In the genomic region with DNA sequence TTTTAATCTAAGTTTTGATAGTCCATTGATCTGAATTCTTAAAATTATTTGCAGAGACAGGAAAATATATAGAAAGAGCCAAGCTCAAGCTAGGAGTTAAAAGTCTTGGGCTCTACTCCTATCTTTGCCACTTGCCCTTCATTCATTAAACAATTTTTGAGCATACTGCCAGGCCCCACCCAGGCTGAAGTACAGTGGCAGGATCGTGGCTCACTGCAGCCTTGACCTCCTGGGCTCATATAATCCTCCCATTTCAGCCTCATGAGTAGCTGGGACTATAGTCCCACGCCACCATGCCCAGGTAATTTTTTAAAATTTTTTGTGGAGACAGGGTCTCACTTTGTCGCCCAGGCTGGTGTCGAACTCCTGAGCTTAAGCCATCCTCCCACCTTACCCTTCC, we compare ENCODE assay signal across 28 cellular contexts. TPM values are rescaled to one million over a fixed set of nuclear protein-coding genes. Genes with fewer than 3 reads are reported as not detected.
"Had no signal": no experiment of that assay in that cellular context is flagged by ENCODE, and none has a peak within 500 bp of the region (broad histone marks: within the 10 kb centered on the region; RNA-seq: fewer than 3 reads in every experiment).

No MANE protein-coding gene starts in this region.

- H3K4me3 Mint-ChIP-seq: naive thymus-derived CD4-positive, alpha-beta T cell; natural killer cell; nephron; neural progenitor cell; stimulated activated naive B cell treated with anti-CD40 and anti-IgM and Interleukin-4, amounts not matched to agents 10 μg/mL and 1 μg/mL and 100 μg/mL, for 72 hours; stimulated activated naive CD8-positive, alpha-beta T cell treated with anti-CD3 and anti-CD28 coated beads, Interleukin-15, amount 100 ng/mL, for 72 hours; type B pancreatic cell had no signal

- H3K27me3 Mint-ChIP-seq: naive thymus-derived CD4-positive, alpha-beta T cell; progenitor cell of endocrine pancreas; stimulated activated naive B cell treated with anti-CD40 and anti-IgM and Interleukin-4, amounts not matched to agents 10 μg/mL and 1 μg/mL and 100 μg/mL, for 72 hours; stimulated activated naive CD8-positive, alpha-beta T cell treated with anti-CD3 and anti-CD28 coated beads, Interleukin-15, amount 100 ng/mL, for 72 hours; type B pancreatic cell had no signal

- H3K9me3 ChIP-seq: pancreas, psoas muscle, right lobe of liver, sigmoid colon, spleen, suprapubic skin, testis, tibial artery, transverse colon, upper lobe of right lung, uterus had no signal

- H3K9me3 Mint-ChIP-seq: naive thymus-derived CD4-positive, alpha-beta T cell; natural killer cell; nephron; neural progenitor cell; stimulated activated naive B cell treated with anti-CD40 and anti-IgM and Interleukin-4, amounts not matched to agents 10 μg/mL and 1 μg/mL and 100 μg/mL, for 72 hours; stimulated activated naive CD8-positive, alpha-beta T cell treated with anti-CD3 and anti-CD28 coated beads, Interleukin-15, amount 100 ng/mL, for 72 hours; type B pancreatic cell had no signal

- H3K4me1 Mint-ChIP-seq: nephron; neural progenitor cell; stimulated activated naive CD8-positive, alpha-beta T cell treated with anti-CD3 and anti-CD28 coated beads, Interleukin-15, amount 100 ng/mL, for 72 hours had no signal

- H3K4me3 ChIP-seq: neural progenitor cell, pancreas, psoas muscle, right lobe of liver, sigmoid colon, smooth muscle cell, spleen, suprapubic skin, testis, tibial artery, transverse colon, upper lobe of right lung, uterus had no signal

- ATAC-seq: naive thymus-derived CD4-positive, alpha-beta T cell; natural killer cell; pancreas; psoas muscle; right cardiac atrium; right lobe of liver; stimulated activated naive B cell treated with anti-CD40 and anti-IgM and Interleukin-4, amounts not matched to agents 10 μg/mL and 1 μg/mL and 100 μg/mL, for 72 hours; stimulated activated naive CD8-positive, alpha-beta T cell treated with anti-CD3 and anti-CD28 coated beads, Interleukin-15, amount 100 ng/mL, for 72 hours; upper lobe of right lung had no signal

- H3K27ac Mint-ChIP-seq: natural killer cell; nephron; neural progenitor cell; progenitor cell of endocrine pancreas; stimulated activated naive B cell treated with anti-CD40 and anti-IgM and Interleukin-4, amounts not matched to agents 10 μg/mL and 1 μg/mL and 100 μg/mL, for 72 hours; stimulated activated naive CD8-positive, alpha-beta T cell treated with anti-CD3 and anti-CD28 coated beads, Interleukin-15, amount 100 ng/mL, for 72 hours; type B pancreatic cell had no signal

- H3K4me1 ChIP-seq: neural progenitor cell, psoas muscle, right lobe of liver, sigmoid colon, suprapubic skin, testis, tibial artery, transverse colon, upper lobe of right lung, uterus had no signal

- H3K36me3 ChIP-seq: uterus had no signal

- DNase-seq: naive thymus-derived CD4-positive, alpha-beta T cell; natural killer cell; pancreas; psoas muscle; right cardiac atrium; right lobe of liver; sigmoid colon; spleen; stimulated activated CD4-positive, alpha-beta T cell treated with anti-CD3 and anti-CD28 coated beads, Interleukin-12 subunit alpha, Interleukin-12 subunit beta, amount 100 ng/mL, for 4 hours; stimulated activated CD4-positive, alpha-beta T cell treated with anti-CD3 and anti-CD28 coated beads, Interleukin-1b, Interleukin-23, amount 100 ng/mL, for 48 hours; stimulated activated CD4-positive, alpha-beta T cell treated with anti-CD3 and anti-CD28 coated beads, Interleukin-4, amount 100 ng/mL, for 1 hour; stimulated activated CD4-positive, alpha-beta T cell treated with anti-CD3 and anti-CD28 coated beads, Interleukin-4, amount 100 ng/mL, for 4 hours; stimulated activated CD8-positive, alpha-beta memory T cell treated with anti-CD3 and anti-CD28 coated beads, Interleukin-4, amount 100 ng/mL, for 48 hours; stimulated activated naive B cell treated with anti-CD40 and anti-IgM and Interleukin-4, amounts not matched to agents 10 μg/mL and 1 μg/mL and 100 μg/mL, for 72 hours; stimulated activated naive CD4-positive, alpha-beta T cell treated with Interleukin-2 at 50 U/mL for 16 hours; stimulated activated naive CD8-positive, alpha-beta T cell treated with anti-CD3 and anti-CD28 coated beads, Interleukin-15, amount 100 ng/mL, for 72 hours; substantia nigra; testis; tibial artery; transverse colon; upper lobe of right lung; uterus had no signal

- H3K27me3 ChIP-seq: neural progenitor cell, pancreas, right lobe of liver, sigmoid colon, spleen, suprapubic skin, testis, tibial artery, transverse colon, upper lobe of right lung, uterus had no signal

- H3K27ac ChIP-seq: neural progenitor cell, pancreas, psoas muscle, right lobe of liver, sigmoid colon, spleen, suprapubic skin, testis, tibial artery, transverse colon, upper lobe of right lung, uterus had no signal

- FAIRE-seq: pancreas had no signal

RNA-seq across cellular contexts. Expression of a gene that starts 36.9 kb away (rescaled TPM):
- polyA plus RNA-seq: naive thymus-derived CD4-positive, alpha-beta T cell; smooth muscle cell had no signal
